1 cellular context compared by ENCODE assay signal in the genomic region with DNA sequence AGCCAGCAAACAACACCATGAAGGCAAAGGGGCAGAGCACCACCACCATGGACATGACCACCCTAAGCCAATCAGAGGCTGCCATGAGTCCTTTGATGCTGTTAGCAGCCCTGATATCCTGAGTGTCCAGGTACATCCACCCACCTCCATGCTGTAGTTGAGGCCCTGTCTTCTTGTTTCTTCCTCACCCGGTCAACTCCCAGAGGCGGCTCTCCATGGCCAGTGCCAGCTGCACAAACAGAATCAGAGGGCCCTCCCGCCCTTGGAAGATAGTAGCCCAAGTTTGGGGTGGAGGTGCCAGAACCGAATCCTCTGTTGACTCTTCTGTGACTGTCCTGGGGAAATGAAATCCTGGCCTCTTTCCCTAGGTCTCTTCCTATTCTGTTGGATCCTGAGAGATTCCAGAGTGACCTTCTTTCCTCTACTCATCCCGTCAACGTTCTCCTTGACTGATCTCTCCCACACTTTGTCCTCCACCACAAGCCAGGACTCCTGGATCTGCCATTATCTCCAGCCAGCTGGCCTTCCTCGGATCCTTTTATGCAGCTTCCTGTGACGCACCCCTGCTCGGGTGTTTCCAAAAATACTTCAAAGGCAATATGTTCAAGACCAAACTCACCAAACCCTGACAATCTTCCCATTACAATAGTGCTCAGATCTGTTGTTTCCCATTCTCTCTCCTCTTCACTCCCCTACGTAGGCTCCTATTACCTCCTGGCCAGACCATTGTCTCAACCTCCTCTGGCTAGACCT.
A peak's percentile ranks its signal among the peaks of the same experiment; 100 is the strongest.
TF ChIP-seq lines count a peak whose summit lies in the region.

No MANE protein-coding gene starts in this region.

TF ChIP-seq in K562, 482 proteins besides CTCF, POLR2A, EP300 and RAD21 (continued from another document):
- TF ChIP-seq MYNN (IDR thresholded peaks at IDR 0.05), result no peak
- TF ChIP-seq MYNN (CRISPR knock-in tag; IDR thresholded peaks at IDR 0.05), result no peak
- TF ChIP-seq NFATC3 (IDR thresholded peaks at IDR 0.05), result no peak
- 0 out of 2 replicates have a peak, but pooled peaks have one; percentile 17 for TF ChIP-seq CBFA2T2 (conservative IDR thresholded peaks at IDR 0.05)
- no peak for TF ChIP-seq TAF15 (IDR thresholded peaks at IDR 0.05; ENCODE audit: low read depth, low read length)
- TF ChIP-seq MEF2A (IDR thresholded peaks at IDR 0.05; ENCODE audit: control insufficient read depth, low read depth, low read length), result peak; percentile 86
- TF ChIP-seq PRDM10 (IDR thresholded peaks at IDR 0.05; ENCODE audit: partially characterized antibody), result peak; percentile 6
- TF ChIP-seq CREM (IDR thresholded peaks at IDR 0.05; ENCODE audit: low read depth), result peak; percentile 44
- TF ChIP-seq SREBF1 (IDR thresholded peaks at IDR 0.05; ENCODE audit: borderline replicate concordance, low read depth, low read length), result no peak
- TF ChIP-seq ZBTB17 (CRISPR knock-in tag; IDR thresholded peaks at IDR 0.05), result peak; percentile 74; the same call in 1 of the 2 replicates
- peak; percentile 82 for TF ChIP-seq TFAP4 (CRISPR knock-in tag; IDR thresholded peaks at IDR 0.05; ENCODE audit: borderline replicate concordance)
TF ChIP-seq in K562: peak in this region for 14.
